In genomic region chr11:11798586-11799438, GRCh38 we compare ENCODE assay signal across 8 cellular contexts. TPM values are rescaled to one million over a fixed set of nuclear protein-coding genes. Genes with fewer than 3 reads are reported as not detected.
DNase-seq lines count a peak whose midpoint lies in the region; ATAC-seq, FAIRE-seq and TF ChIP-seq lines count a peak whose summit lies in the region.

No MANE protein-coding gene starts in this region.

- H3K27me3 Mint-ChIP-seq in CD14-positive monocyte (ENCODE audit: low read depth in 3 of 3), result peaks cover 7 to 22% (median 10%) of the 10 kb centered on the region in 3 donors

- no peaks in the 10 kb centered on the region for H3K4me1 Mint-ChIP-seq in CD14-positive monocyte

- in situ Hi-C loops in HepG2 (cut with HindIII; ENCODE audit: extremely low pct_ligation_motif_present, low pct_unique_long_range_greater_than_20kb), result loop anchor here (10.0 to 25.0 kb wide), 3 partner anchors 246 to 1024 kb away; no protein-coding TSS in a partner anchor

- H3K9ac ChIP-seq in HepG2 (ENCODE audit: insufficient read depth, low read depth, low read length), result no peak overlapping the region

- POLR2A ChIA-PET in HepG2 (lab: Yijun Ruan, JAX), result no interaction called here

- intact Hi-C loops in CD14-positive monocyte (cut with micrococcal nuclease), result loop anchor here in 1 of 2 donors (5.0 kb wide), 1 partner anchor 483 kb away; no protein-coding TSS in a partner anchor
- intact Hi-C loops in HepG2 (cut with micrococcal nuclease; ENCODE audit: unreplicated experiment), result loop anchor here (1.0 to 2.0 kb wide), 3 partner anchors 50 to 245 kb away; no protein-coding TSS in a partner anchor

- no peaks in the 10 kb centered on the region for H3K4me1 ChIP-seq in HepG2 (ENCODE audit: insufficient read depth, low read length)

- WGBS in HepG2 (ENCODE audit: low lambda C conversion rate), result 21% methylated on average over 5 of the region's 5 CpGs

- no peaks in the 10 kb centered on the region for H3K36me3 ChIP-seq in HepG2 (replicated peaks in 1 of 2; ENCODE audit: control insufficient read depth in 1 of 2, insufficient read depth in 2 of 2, low read length in 2 of 2)

- CTCF ChIA-PET in HepG2 (lab: Yijun Ruan, JAX; ENCODE audit: low intra/inter-chr PET ratio, low total read pairs), result interaction anchor here (0.6 to 1.5 kb wide), 6 partner anchors 43 to 168 kb away, joined by 3 to 13 read pairs (median 3); partner anchors contain the start of gene USP47

- TF ChIP-seq POLR2A in HepG2 (IDR thresholded peaks at IDR 0.05; ENCODE audit: insufficient read depth in 1 of 2, low read depth in 2 of 2, low read length in 2 of 2), result no peak

- DNase-seq in CD14-positive monocyte (ENCODE audit: low spot score) (no peak), NCI-H128 (lab: John Stamatoyannopoulos, UW; ENCODE audit: unreplicated experiment) (peak; percentile 34), HepG2 (ENCODE audit: low spot score) (peak; percentile 60)
- peak; percentile 82 for DNase-seq in activated CD4-positive, CD25-positive, alpha-beta regulatory T cell treated with anti-CD3 and anti-CD28 coated beads, Interleukin-2, amount 50 U/mL, for 72 hours
- peak; percentile 59 for DNase-seq in central memory CD4-positive, alpha-beta T cell
- DNase-seq in stimulated activated CD4-positive, alpha-beta T cell treated with anti-CD3 and anti-CD28 coated beads, TNF-alpha, amount 100 ng/mL, for 48 hours (ENCODE audit: low read depth in 3 of 3), result peak; percentile 39 to 72 (median 40)

- no peak overlapping the region for H2AFZ ChIP-seq in HepG2 (ENCODE audit: low read length)

- no peaks in the 10 kb centered on the region for H4K20me1 ChIP-seq in HepG2 (ENCODE audit: insufficient read depth, low read length)

- H3K27ac ChIP-seq in HepG2 (ENCODE audit: extremely low read length, insufficient read depth, low read length), result no peak overlapping the region

- no peak for TF ChIP-seq EP300 in HepG2 (IDR thresholded peaks at IDR 0.05; ENCODE audit: low read depth in 2 of 2, low read length in 2 of 2)
- TF ChIP-seq EP300 in HepG2 (CRISPR knock-in tag; IDR thresholded peaks at IDR 0.05; ENCODE audit: borderline replicate concordance), result no peak

- ATAC-seq in GM19438 (IDR thresholded peaks at IDR 0.05; ENCODE audit: low read depth, unreplicated experiment) (peak; percentile 83), HepG2 (peak; percentile 96), HG03457 (IDR thresholded peaks at IDR 0.05; ENCODE audit: unreplicated experiment) (no peak)

- no peaks in the 10 kb centered on the region for H3K9me3 Mint-ChIP-seq in CD14-positive monocyte

- no peaks in the 10 kb centered on the region for H3K36me3 Mint-ChIP-seq in CD14-positive monocyte

- H3K4me3 Mint-ChIP-seq in CD14-positive monocyte, result no peak overlapping the region

- FAIRE-seq in HepG2 (lab: Jason Lieb, UNC), result peak; percentile 75

- H3K4me2 ChIP-seq in HepG2 (ENCODE audit: low read depth, low read length), result peak overlapping the region; percentile 13; the same call in 1 of the 2 replicates

- 0 out of 5 replicates have a peak, but pooled peaks cover 0 to 3% of the 10 kb centered on the region in 2 experiments for H3K27me3 ChIP-seq in HepG2 (ENCODE audit: control insufficient read depth in 1 of 2, insufficient read depth in 2 of 2, low read length in 2 of 2)

- TF ChIP-seq RAD21 in HepG2 (CRISPR knock-in tag; IDR thresholded peaks at IDR 0.05), result peak; percentile 76

- no peaks in the 10 kb centered on the region for H3K79me2 ChIP-seq in HepG2 (ENCODE audit: insufficient read depth, low read length)

- no TSS peak for BruUV-seq in HepG2 (replicated peaks; lab: Mats Ljungman, UMichigan)

- no peaks in the 10 kb centered on the region for H3K9me3 ChIP-seq in HepG2 (ENCODE audit: low read length)

- TF ChIP-seq CTCF in CD14-positive monocyte (IDR thresholded peaks at IDR 0.05), result peak; percentile 72
- TF ChIP-seq CTCF in HepG2 (CRISPR knock-in tag; IDR thresholded peaks at IDR 0.05), result peak; percentile 86

- no peak overlapping the region for H3K4me3 ChIP-seq in HepG2 (replicated peaks in 1 of 3; ENCODE audit: insufficient read depth in 1 of 3, low read depth in 2 of 3, low read length in 3 of 3)

- H3K27ac Mint-ChIP-seq in CD14-positive monocyte, result no peak overlapping the region

TF ChIP-seq in HepG2, 621 proteins besides CTCF, POLR2A, EP300 and RAD21 (continues in another document):
- TF ChIP-seq ZNF207 (IDR thresholded peaks at IDR 0.05; ENCODE audit: borderline replicate concordance) (no peak), ZKSCAN8 (CRISPR knock-in tag; IDR thresholded peaks at IDR 0.05; ENCODE audit: borderline replicate concordance) (no peak), FOSL2 (CRISPR knock-in tag; IDR thresholded peaks at IDR 0.05) (0 out of 2 replicates have a peak, but pooled peaks have one; percentile 9), ARID3A (IDR thresholded peaks at IDR 0.05; ENCODE audit: low read depth, low read length) (0 out of 2 replicates have a peak, but pooled peaks have one; percentile 20), SMC3 (IDR thresholded peaks at IDR 0.05; ENCODE audit: low read length) (peak; percentile 95), BHLHE40 (IDR thresholded peaks at IDR 0.05; ENCODE audit: low read length) (0 out of 2 replicates have a peak, but pooled peaks have one; percentile 13), ZNF317 (CRISPR knock-in tag; IDR thresholded peaks at IDR 0.05) (peak; percentile 64; the same call in 1 of the 2 replicates), TCF12 (IDR thresholded peaks at IDR 0.05) (no peak), TCF12 (CRISPR knock-in tag; IDR thresholded peaks at IDR 0.05) (no peak), IRF2 (CRISPR knock-in tag; IDR thresholded peaks at IDR 0.05) (0 out of 2 replicates have a peak, but pooled peaks have one; percentile 38), SOX6 (IDR thresholded peaks at IDR 0.05) (no peak), SOX6 (CRISPR knock-in tag; IDR thresholded peaks at IDR 0.05) (0 out of 2 replicates have a peak, but pooled peaks have one; percentile 17), ZNF33A (CRISPR knock-in tag; IDR thresholded peaks at IDR 0.05; ENCODE audit: borderline replicate concordance) (no peak), ZNF629 (CRISPR knock-in tag; conservative IDR thresholded peaks at IDR 0.05) (no peak), SIX4 (CRISPR knock-in tag; IDR thresholded peaks at IDR 0.05) (no peak), ZFP82 (CRISPR knock-in tag; IDR thresholded peaks at IDR 0.05; ENCODE audit: borderline replicate concordance) (no peak), ZNF205 (CRISPR knock-in tag; IDR thresholded peaks at IDR 0.05) (0 out of 2 replicates have a peak, but pooled peaks have one; percentile 49), ZNF644 (CRISPR knock-in tag; IDR thresholded peaks at IDR 0.05; ENCODE audit: low read depth) (no peak)
- TF ChIP-seq, protein P1, sequence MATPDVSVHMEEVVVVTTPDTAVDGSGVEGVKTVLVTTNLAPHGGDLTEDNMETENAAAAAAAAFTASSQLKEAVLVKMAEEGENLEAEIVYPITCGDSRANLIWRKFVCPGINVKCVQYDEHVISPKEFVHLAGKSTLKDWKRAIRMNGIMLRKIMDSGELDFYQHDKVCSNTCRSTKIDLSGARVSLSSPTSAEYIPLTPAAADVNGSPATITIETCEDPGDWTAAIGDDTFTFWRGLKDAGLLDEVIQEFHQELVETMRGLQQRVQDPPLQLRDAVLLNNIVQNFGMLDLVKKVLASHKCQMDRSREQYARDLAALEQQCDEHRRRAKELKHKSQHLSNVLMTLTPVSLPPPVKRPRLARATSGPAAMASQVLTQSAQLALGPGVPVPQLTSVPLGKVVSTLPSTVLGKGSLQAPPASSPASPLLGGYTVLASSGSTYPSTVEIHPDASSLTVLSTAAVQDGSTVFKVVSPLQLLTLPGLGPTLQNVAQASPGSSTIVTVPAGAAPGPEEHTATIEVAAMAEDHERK (CRISPR knock-in tag; IDR thresholded peaks at IDR 0.05; ENCODE audit: low read depth), result no peak

RNA-seq across cellular contexts. Expression of gene USP47, which starts 43.0 kb away (rescaled TPM):
- polyA plus RNA-seq in CD14-positive monocyte (10 to 100 TPM in 1 of 2 donors, 1 to 10 TPM in 1; 8.1 to 17.5 TPM), HepG2 (2011; rRNA removed) (10.6 and 12.2 TPM in 2 replicates)
- total RNA-seq in HepG2 (2016; rRNA removed; fragmentation: Illumina TruSeq; extraction: Trizol), result 52.7 and 64.6 TPM in 2 replicates
- total RNA-seq in HepG2 (2016; cell fraction: cytosol; rRNA removed; fragmentation: Illumina TruSeq; extraction: Trizol; ENCODE audit: low read depth), result 3.7 and 4.9 TPM in 2 replicates
- total RNA-seq in HepG2 (2016; cell fraction: insoluble cytoplasmic fraction; rRNA removed; fragmentation: Illumina TruSeq; extraction: Trizol), result 49.1 and 64.0 TPM in 2 replicates
- 8.6 and 8.7 TPM in 2 replicates for total RNA-seq in HepG2 (2016; cell fraction: membrane; rRNA removed; fragmentation: Illumina TruSeq; extraction: Trizol)
- 72.1 and 75.8 TPM in 2 replicates for total RNA-seq in HepG2 (2016; cell fraction: nucleus; rRNA removed; fragmentation: Illumina TruSeq; extraction: Trizol)
- polyA plus RNA-seq in HepG2 (2011; cell fraction: cytosol; rRNA removed), result 5.1 and 8.8 TPM in 2 replicates
- 12.3 and 15.3 TPM in 2 replicates for polyA plus RNA-seq in HepG2 (2011; cell fraction: nucleus; rRNA removed)
- 22.9 and 24.4 TPM in 2 replicates for polyA plus RNA-seq in HepG2 (2012)
- 0.53 and 0.69 TPM in 2 replicates for polyA plus RNA-seq in HepG2 (2016; cell fraction: cytosol; fragmentation: Illumina TruSeq; extraction: Trizol; ENCODE audit: low read depth)
- polyA plus RNA-seq in HepG2 (2016; cell fraction: insoluble cytoplasmic fraction; fragmentation: Illumina TruSeq; extraction: Trizol; ENCODE audit: low read depth), result 30.8 and 33.7 TPM in 2 replicates
- 1.9 and 2.6 TPM in 2 replicates for polyA plus RNA-seq in HepG2 (2016; cell fraction: membrane; fragmentation: Illumina TruSeq; extraction: Trizol; ENCODE audit: low read depth)
- 44.4 and 45.2 TPM in 2 replicates for polyA plus RNA-seq in HepG2 (2016; cell fraction: nucleus; fragmentation: Illumina TruSeq; extraction: Trizol; ENCODE audit: insufficient read depth, low read depth)
- 23.4 and 26.6 TPM in 2 replicates for polyA minus RNA-seq in HepG2 (2011; rRNA and poly(A)+ RNA removed; ENCODE audit: low replicate concordance)
- polyA minus RNA-seq in HepG2 (2011; cell fraction: cytosol; rRNA and poly(A)+ RNA removed), result 12.4 and 17.0 TPM in 2 replicates
- 100 and 119 TPM in 2 replicates for polyA minus RNA-seq in HepG2 (2011; cell fraction: nucleus; rRNA and poly(A)+ RNA removed)
